In the genomic region with DNA sequence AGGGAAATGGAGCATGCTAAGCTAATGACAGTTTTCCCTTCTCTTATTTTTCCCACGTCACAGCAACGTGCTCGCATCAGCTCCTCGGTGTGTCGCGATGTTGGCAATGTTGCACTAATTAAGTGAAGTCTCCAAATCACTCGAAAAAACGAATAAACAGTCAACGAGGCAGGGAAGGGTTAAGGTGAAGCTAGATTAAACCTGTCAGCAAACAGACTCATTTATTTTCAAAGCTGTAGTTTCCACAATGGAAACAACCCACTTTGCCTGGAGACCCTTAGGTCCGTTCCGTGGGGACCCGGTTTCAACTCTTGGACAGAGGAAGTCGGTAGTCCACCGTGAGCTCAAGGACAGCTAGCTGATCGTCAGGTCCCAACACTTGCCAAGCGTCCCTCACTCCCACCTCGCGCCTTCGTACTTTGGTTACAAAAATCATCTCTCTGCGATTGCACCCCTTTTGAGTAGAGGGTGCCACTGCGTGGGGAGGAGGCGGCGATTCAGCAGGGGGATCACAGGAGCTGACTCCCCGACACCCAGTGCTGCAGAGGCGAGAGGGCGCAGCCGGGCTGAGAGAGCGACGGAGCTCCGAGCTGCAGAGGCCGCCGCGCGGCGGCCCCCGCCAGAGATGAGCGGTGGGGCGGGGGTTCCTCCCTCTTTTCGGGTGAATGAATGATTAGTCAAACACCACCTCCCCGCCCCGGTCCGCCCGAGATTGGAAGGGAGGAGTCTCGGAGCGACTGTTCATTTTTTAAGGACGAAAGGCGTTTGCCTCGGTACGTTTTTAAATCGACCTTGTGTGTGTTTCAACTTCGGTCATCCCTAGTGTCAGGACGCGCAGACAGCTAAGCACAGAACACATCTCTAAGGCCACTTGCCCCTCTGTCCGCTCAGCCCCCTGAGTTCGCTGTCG, we compare ENCODE assay signal across 8 cellular contexts. TPM values are rescaled to one million over a fixed set of nuclear protein-coding genes. Genes with fewer than 3 reads are reported as not detected.
DNase-seq lines count a peak whose midpoint lies in the region; ATAC-seq and TF ChIP-seq lines count a peak whose summit lies in the region.

No MANE protein-coding gene starts in this region.

- H3K9me2 ChIP-seq in neural cell (ENCODE audit: insufficient read depth, low read length) = no peaks in the 10 kb centered on the region

- peak overlapping the region; percentile 63 for H3K9ac ChIP-seq in neural cell (ENCODE audit: low read length)

- intact Hi-C loops in vagina (cut with DNase I) = no loop called here

- ATAC-seq in HG02970 (IDR thresholded peaks at IDR 0.05; ENCODE audit: low FRiP score, unreplicated experiment) = peak; percentile 16
- ATAC-seq in activated T-cell treated with anti-CD3 and anti-CD28 coated beads, Interleukin-2, amount 50 U/mL, for 4 hours = peak; percentile 69 to 71

- peak overlapping the region; percentile 87 for H3K4me3 ChIP-seq in neural cell (ENCODE audit: low read length)
- peak overlapping the region; percentile 56 to 87 for H3K4me3 ChIP-seq in vagina

- TF ChIP-seq CTCF in neural cell (IDR thresholded peaks at IDR 0.05; ENCODE audit: poor library complexity, severe bottlenecking) = no peak
- no peak for TF ChIP-seq CTCF in vagina (IDR thresholded peaks at IDR 0.05)

- H3F3A ChIP-seq in neural cell (ENCODE audit: insufficient read depth, low read length, poor library complexity, severe bottlenecking) = peaks cover 5% of the 10 kb centered on the region

- TF ChIP-seq EP300 in neural cell (conservative IDR thresholded peaks at IDR 0.05; ENCODE audit: poor library complexity, severe bottlenecking) = no peak

- TF ChIP-seq POLR2A in vagina (IDR thresholded peaks at IDR 0.05) = no peak

- H3K79me2 ChIP-seq in neural cell (replicated peaks; ENCODE audit: insufficient read depth, low read length) = no peaks in the 10 kb centered on the region

- no peaks in the 10 kb centered on the region for H3K9me3 Mint-ChIP-seq in activated T-cell treated with anti-CD3 and anti-CD28 coated beads, Interleukin-2, amount 50 U/mL, for 4 hours

- H3K9me3 ChIP-seq in neural cell (ENCODE audit: low read length) (no peaks in the 10 kb centered on the region), vagina (no peaks in the 10 kb centered on the region)

- H3K36me3 Mint-ChIP-seq in activated T-cell treated with anti-CD3 and anti-CD28 coated beads, Interleukin-2, amount 50 U/mL, for 4 hours (ENCODE audit: insufficient read depth) = no peaks in the 10 kb centered on the region

- TF ChIP-seq RAD21 in neural cell (conservative IDR thresholded peaks at IDR 0.05) = no peak

- H3K27ac ChIP-seq in neural cell (ENCODE audit: low read length) (no peak overlapping the region), vagina (peak overlapping the region; percentile 79)

- DNase-seq in Daoy (ENCODE audit: low read depth) (peak; percentile 62), globus pallidus (ENCODE audit: low spot score) (peak; percentile 19), vagina (ENCODE audit: extremely low spot score in 2 of 2) (no peak), MV-4-11 (lab: John Stamatoyannopoulos, UW) (no peak)
- DNase-seq in activated T-cell treated with anti-CD3 and anti-CD28 coated beads, Interleukin-2, amount 50 U/mL, for 4 hours = no peak
- DNase-seq in activated effector memory CD4-positive, alpha-beta T cell treated with anti-CD3 and anti-CD28 coated beads, Interleukin-2, amount 50 U/mL, for 16 hours = no peak

- H3K27me3 ChIP-seq in neural cell (ENCODE audit: insufficient read depth, low read depth, low read length) (peaks cover 52% of the 10 kb centered on the region), vagina (no peaks in the 10 kb centered on the region)

- peaks cover 8% of the 10 kb centered on the region for H3K4me1 Mint-ChIP-seq in activated T-cell treated with anti-CD3 and anti-CD28 coated beads, Interleukin-2, amount 50 U/mL, for 4 hours (ENCODE audit: low read depth)

- peaks cover 45% of the 10 kb centered on the region for H3K27me3 Mint-ChIP-seq in activated T-cell treated with anti-CD3 and anti-CD28 coated beads, Interleukin-2, amount 50 U/mL, for 4 hours (ENCODE audit: low read depth)

- H3K4me2 ChIP-seq in neural cell (ENCODE audit: low read length) = peak overlapping the region; percentile 81

- no peaks in the 10 kb centered on the region for H3K36me3 ChIP-seq in neural cell (ENCODE audit: insufficient read depth, low read length)
- no peaks in the 10 kb centered on the region for H3K36me3 ChIP-seq in vagina

- H3K4me3 Mint-ChIP-seq in activated T-cell treated with anti-CD3 and anti-CD28 coated beads, Interleukin-2, amount 50 U/mL, for 4 hours = peak overlapping the region; percentile 69

- H2AFZ ChIP-seq in neural cell (ENCODE audit: low read depth, low read length) = peak overlapping the region; percentile 35

- H3K4me1 ChIP-seq in vagina = peaks cover 13% of the 10 kb centered on the region

- H4K20me1 ChIP-seq in neural cell (ENCODE audit: insufficient read depth) = no peaks in the 10 kb centered on the region

TF ChIP-seq in neural cell, 6 proteins besides CTCF, POLR2A, EP300 and RAD21:
- TF ChIP-seq POLR2AphosphoS5 (IDR thresholded peaks at IDR 0.05) (peak; percentile 25), MXI1 (conservative IDR thresholded peaks at IDR 0.05; ENCODE audit: poor library complexity, severe bottlenecking) (no peak)
TF ChIP-seq in neural cell: peak in this region for 1.

RNA-seq across cellular contexts. Expression of a gene that starts 1.3 kb away (rescaled TPM):
- total RNA-seq in Daoy (2014; rRNA removed; shearing (Covaris generic)) = 0.09 and 1.6 TPM in 2 replicates
- total RNA-seq in activated T-cell treated with anti-CD3 and anti-CD28 coated beads, Interleukin-2, amount 50 U/mL, for 4 hours = under 1 TPM in 1 of 3 donors, not detected in 2; 0.16 TPM
- polyA plus RNA-seq in neural cell = 2.1 and 3.1 TPM in 2 replicates
- polyA minus RNA-seq in neural cell = 3.7 and 4.1 TPM in 2 replicates
- 5.2 TPM for total RNA-seq in vagina

Comparison
In these comparisons a context has a peak if more than half of its experiments do, and no peak if none do; other contexts are left out.
1. DNase-seq: peak in Daoy (single experiment) and globus pallidus (single experiment); none in activated T-cell treated with anti-CD3 and anti-CD28 coated beads, Interleukin-2, amount 50 U/mL, for 4 hours (single experiment), vagina (0 of 2), activated effector memory CD4-positive, alpha-beta T cell treated with anti-CD3 and anti-CD28 coated beads, Interleukin-2, amount 50 U/mL, for 16 hours (single experiment) and MV-4-11 (single experiment).